In genomic region chr2:240795916-240796510, GRCh38 we compare ENCODE assay signal across 15 cellular contexts.
"Had no signal": no experiment of that assay in that cellular context is flagged by ENCODE, and none has a peak within 500 bp of the region (broad histone marks: within the 10 kb centered on the region; RNA-seq: fewer than 3 reads in every experiment).

No MANE protein-coding gene starts in this region.

- H3K4me3 Mint-ChIP-seq: activated CD8-positive, alpha-beta memory T cell treated with anti-CD3 and anti-CD28 coated beads, Interleukin-2, amount 10 ng/mL, durations not matched to agents 7 days and 5 days; activated T-cell treated with anti-CD3 and anti-CD28 coated beads, Interleukin-2, amount 50 U/mL, for 4 hours; central memory CD8-positive, alpha-beta T cell; mesothelial cell of epicardium; type B pancreatic cell had no signal

- H3K4me3 ChIP-seq: gastrocnemius medialis, heart right ventricle, SK-N-MC had no signal

- H3K4me1 Mint-ChIP-seq: activated CD8-positive, alpha-beta memory T cell treated with anti-CD3 and anti-CD28 coated beads, Interleukin-2, amount 10 ng/mL, durations not matched to agents 7 days and 5 days; central memory CD8-positive, alpha-beta T cell had no signal

- H3K9me3 ChIP-seq: gastrocnemius medialis, heart right ventricle, neutrophil had no signal

- H3K9me3 Mint-ChIP-seq: activated T-cell treated with anti-CD3 and anti-CD28 coated beads, Interleukin-2, amount 50 U/mL, for 4 hours; central memory CD8-positive, alpha-beta T cell; type B pancreatic cell had no signal

- DNase-seq: activated CD8-positive, alpha-beta memory T cell treated with anti-CD3 and anti-CD28 coated beads, Interleukin-2, amount 10 ng/mL, durations not matched to agents 7 days and 5 days; activated T-cell treated with anti-CD3 and anti-CD28 coated beads, Interleukin-2, amount 50 U/mL, for 4 hours; effector memory CD4-positive, alpha-beta T cell; gastrocnemius medialis; islet precursor cell; stimulated activated CD4-positive, alpha-beta T cell treated with anti-CD3 and anti-CD28 coated beads, Interleukin-12 subunit alpha, Interleukin-12 subunit beta, amount 100 ng/mL, for 4 hours; stimulated activated naive CD4-positive, alpha-beta T cell had no signal

- ATAC-seq: activated CD8-positive, alpha-beta memory T cell treated with anti-CD3 and anti-CD28 coated beads, Interleukin-2, amount 10 ng/mL, durations not matched to agents 7 days and 5 days; activated T-cell treated with anti-CD3 and anti-CD28 coated beads, Interleukin-2, amount 50 U/mL, for 4 hours; gastrocnemius medialis; heart right ventricle; sciatic nerve had no signal

- H3K36me3 Mint-ChIP-seq: activated CD8-positive, alpha-beta memory T cell treated with anti-CD3 and anti-CD28 coated beads, Interleukin-2, amount 10 ng/mL, durations not matched to agents 7 days and 5 days had no signal

- H3K36me3 ChIP-seq: gastrocnemius medialis, heart right ventricle, neutrophil had no signal

- H3K27ac Mint-ChIP-seq: activated CD8-positive, alpha-beta memory T cell treated with anti-CD3 and anti-CD28 coated beads, Interleukin-2, amount 10 ng/mL, durations not matched to agents 7 days and 5 days; mesothelial cell of epicardium; progenitor cell of endocrine pancreas; type B pancreatic cell had no signal

- H3K27me3 Mint-ChIP-seq: progenitor cell of endocrine pancreas, type B pancreatic cell had no signal
